In the genomic region with DNA sequence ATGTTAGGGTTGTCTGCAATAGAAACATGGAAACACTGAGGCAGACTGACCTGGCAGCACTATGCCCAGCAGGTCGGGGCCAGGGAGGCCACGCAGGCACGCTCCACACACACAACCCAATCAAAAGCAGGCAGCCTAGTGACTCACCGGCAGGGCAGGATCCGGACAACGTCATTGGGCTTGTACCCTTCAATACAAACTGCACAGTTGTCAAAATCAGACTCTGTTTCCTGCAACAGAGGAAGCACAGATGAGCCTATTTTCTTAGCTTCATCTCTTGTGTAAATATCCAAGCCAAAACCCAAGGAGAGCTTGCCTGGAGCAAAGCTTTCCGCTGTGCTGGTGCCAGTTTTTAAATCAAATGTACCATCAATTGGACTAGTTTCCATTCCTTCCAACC, we compare ENCODE assay signal across 24 cellular contexts.
DNase-seq lines count a peak whose midpoint lies in the region; ATAC-seq, FAIRE-seq and TF ChIP-seq lines count a peak whose summit lies in the region.
"Had no signal": no experiment of that assay in that cellular context is flagged by ENCODE, and none has a peak within 500 bp of the region (broad histone marks: within the 10 kb centered on the region; RNA-seq: fewer than 3 reads in every experiment).

No MANE protein-coding gene starts in this region.

- no peak overlapping the region for H3K4me3 ChIP-seq in A549
- no peak overlapping the region for H3K4me3 ChIP-seq in PC-3 (ENCODE audit: low read length)
- H3K4me3 ChIP-seq: hepatocyte, psoas muscle, thoracic aorta had no signal

- no peaks in the 10 kb centered on the region for H4K20me1 ChIP-seq in PC-3 (ENCODE audit: low read length)

- TF ChIP-seq POLR2A in A549 (IDR thresholded peaks at IDR 0.05; ENCODE audit: low read length), result no peak

- no peaks in the 10 kb centered on the region for H3K9me3 ChIP-seq in A549
- no peaks in the 10 kb centered on the region for H3K9me3 ChIP-seq in PC-3 (ENCODE audit: low read length)
- H3K9me3 ChIP-seq: psoas muscle, thoracic aorta had no signal

- ATAC-seq in A549 (peak; percentile 39 to 83; a peak in 3 of 6 replicates), PC-3 (peak; percentile 87)
- no peak for ATAC-seq in activated CD4-positive, CD25-positive, alpha-beta regulatory T cell treated with anti-CD3 and anti-CD28 coated beads, Interleukin-2, amount 50 U/mL, for 24 hours
- ATAC-seq: activated T-cell treated with anti-CD3 and anti-CD28 coated beads, Interleukin-2, amount 50 U/mL, for 72 hours; WTC11 had no signal

- H3K9me2 ChIP-seq in PC-3 (replicated peaks; ENCODE audit: low read length), result no peaks in the 10 kb centered on the region

- H3K27ac ChIP-seq in A549 (no peak overlapping the region), PC-3 (ENCODE audit: low read length) (no peak overlapping the region)
- H3K27ac ChIP-seq: C4-2B, hepatocyte, psoas muscle, thoracic aorta had no signal

- peak overlapping the region; percentile 50 for H3K4me2 ChIP-seq in A549
- peak overlapping the region; percentile 2 for H3K4me2 ChIP-seq in PC-3 (ENCODE audit: low read length)
- H3K4me2 ChIP-seq: hepatocyte had no signal

- H3F3A ChIP-seq in PC-3 (ENCODE audit: low read length, unreplicated experiment), result no peaks in the 10 kb centered on the region

- DNase-seq in A549 (ENCODE audit: low read depth in 1 of 2, low spot score in 1 of 2), result peak; percentile 6 to 45
- peak; percentile 34 for DNase-seq in PC-3
- peak; percentile 66 for DNase-seq in cerebellum (ENCODE audit: low spot score)
- DNase-seq in iris pigment epithelial cell (ENCODE audit: low read depth), result peak; percentile 70
- no peak for DNase-seq in AG08396 (ENCODE audit: low spot score)
- no peak for DNase-seq in DMS153 treated with DMSO at 0.1 percent for 48 hours (lab: John Stamatoyannopoulos, UW; ENCODE audit: unreplicated experiment)
- DNase-seq in GM13976 (ENCODE audit: low spot score), result no peak
- DNase-seq: activated CD8-positive, alpha-beta memory T cell treated with anti-CD3 and anti-CD28 coated beads for 24 hours; activated naive CD8-positive, alpha-beta T cell treated with anti-CD3 and anti-CD28 coated beads for 36 hours; activated T-cell treated with anti-CD3 and anti-CD28 coated beads, Interleukin-2, amount 50 U/mL, for 72 hours; DMS153; Karpas-422; kidney; NCI-H1417 treated with DMSO at 0.1 percent for 48 hours; NCI-H345; nephron progenitor cell; SIG-M5 had no signal

- no peak for TF ChIP-seq CTCF in A549 (IDR thresholded peaks at IDR 0.05)
- TF ChIP-seq CTCF in PC-3 (conservative IDR thresholded peaks at IDR 0.05; ENCODE audit: low read depth, low read length), result no peak
- TF ChIP-seq CTCF in GM13976 (IDR thresholded peaks at IDR 0.05; ENCODE audit: borderline replicate concordance, control extremely low read depth, extremely low read depth, insufficient read depth, missing control alignments), result no peak

- no peaks in the 10 kb centered on the region for H3K79me2 ChIP-seq in PC-3 (ENCODE audit: low read length)
- H3K79me2 ChIP-seq: hepatocyte had no signal

- in situ Hi-C loops in GM13976 (cut with MboI; ENCODE audit: low sequenced_read_pairs, unreplicated experiment), result no loop called here

- peak overlapping the region; percentile 30; the same call in 1 of the 2 replicates for H2AFZ ChIP-seq in PC-3 (ENCODE audit: low read length)
- H2AFZ ChIP-seq: hepatocyte had no signal

- no peak overlapping the region for H3K9ac ChIP-seq in PC-3 (ENCODE audit: low read length)

- no peak for TF ChIP-seq EP300 in A549 (IDR thresholded peaks at IDR 0.05)

- FAIRE-seq in A549 (lab: Jason Lieb, UNC), result no peak
- FAIRE-seq: bronchial epithelial cell, kidney had no signal

- 13% methylated on average over 7 of the region's 7 CpGs for WGBS in A549 (ENCODE audit: missing lambda C conversion rate)

- H3K27me3 ChIP-seq in PC-3 (ENCODE audit: low read length), result 0 out of 2 replicates have a peak, but pooled peaks cover 2% of the 10 kb centered on the region
- H3K27me3 ChIP-seq: hepatocyte had no signal

- BruUV-seq in PC-3 (replicated peaks; lab: Mats Ljungman, UMichigan), result no TSS peak

- POLR2A ChIA-PET in A549 (lab: Yijun Ruan, JAX) (no interaction called here), PC-3 (lab: Charles Lee; ENCODE audit: unreplicated experiment) (no interaction called here)

- TF ChIP-seq RAD21 in A549 (conservative IDR thresholded peaks at IDR 0.05 in 1 of 2, IDR thresholded peaks at IDR 0.05 in 1 of 2), result no peak

- CTCF ChIA-PET in A549 (lab: Yijun Ruan, JAX), result no interaction called here
- CTCF ChIA-PET in PC-3 (lab: Charles Lee), result no interaction called here

- intact Hi-C loops in PC-3 (cut with micrococcal nuclease), result no loop called here

- H3K36me3 ChIP-seq in PC-3 (ENCODE audit: low read depth, low read length), result no peaks in the 10 kb centered on the region
- H3K36me3 ChIP-seq: thoracic aorta had no signal

- no peaks in the 10 kb centered on the region; the same call in 2 of the 3 replicates for H3K4me1 ChIP-seq in A549
- H3K4me1 ChIP-seq in PC-3 (ENCODE audit: insufficient read depth, low read length), result peaks cover 12% of the 10 kb centered on the region

TF ChIP-seq in A549, 52 proteins besides CTCF, POLR2A, EP300 and RAD21:
- no peak for TF ChIP-seq GATA3 (IDR thresholded peaks at IDR 0.05; ENCODE audit: borderline replicate concordance)
- no peak for TF ChIP-seq ZSCAN20 (CRISPR knock-in tag; IDR thresholded peaks at IDR 0.05)
- TF ChIP-seq, protein P1, sequence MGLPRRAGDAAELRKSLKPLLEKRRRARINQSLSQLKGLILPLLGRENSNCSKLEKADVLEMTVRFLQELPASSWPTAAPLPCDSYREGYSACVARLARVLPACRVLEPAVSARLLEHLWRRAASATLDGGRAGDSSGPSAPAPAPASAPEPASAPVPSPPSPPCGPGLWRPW (IDR thresholded peaks at IDR 0.05), result no peak
- TF ChIP-seq MYC (IDR thresholded peaks at IDR 0.05; ENCODE audit: borderline replicate concordance, low read length), result no peak
- TF ChIP-seq POLR2AphosphoS2 (conservative IDR thresholded peaks at IDR 0.05; ENCODE audit: low read length), result no peak
- TF ChIP-seq ZC3H11A (IDR thresholded peaks at IDR 0.05), result no peak
- TF ChIP-seq CBX2 (IDR thresholded peaks at IDR 0.05; ENCODE audit: borderline replicate concordance, low read depth), result no peak
- TF ChIP-seq, protein P2, sequence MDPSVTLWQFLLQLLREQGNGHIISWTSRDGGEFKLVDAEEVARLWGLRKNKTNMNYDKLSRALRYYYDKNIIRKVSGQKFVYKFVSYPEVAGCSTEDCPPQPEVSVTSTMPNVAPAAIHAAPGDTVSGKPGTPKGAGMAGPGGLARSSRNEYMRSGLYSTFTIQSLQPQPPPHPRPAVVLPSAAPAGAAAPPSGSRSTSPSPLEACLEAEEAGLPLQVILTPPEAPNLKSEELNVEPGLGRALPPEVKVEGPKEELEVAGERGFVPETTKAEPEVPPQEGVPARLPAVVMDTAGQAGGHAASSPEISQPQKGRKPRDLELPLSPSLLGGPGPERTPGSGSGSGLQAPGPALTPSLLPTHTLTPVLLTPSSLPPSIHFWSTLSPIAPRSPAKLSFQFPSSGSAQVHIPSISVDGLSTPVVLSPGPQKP (IDR thresholded peaks at IDR 0.05; ENCODE audit: low read depth, low read length), result no peak
TF ChIP-seq in A549: peak in this region for 0.

Comparison
In these comparisons a context has a peak if more than half of its experiments do, and no peak if none do; other contexts are left out.
1. ATAC-seq: peak in A549 (2 of 2) and PC-3 (single experiment); none in activated CD4-positive, CD25-positive, alpha-beta regulatory T cell treated with anti-CD3 and anti-CD28 coated beads, Interleukin-2, amount 50 U/mL, for 24 hours (0 of 2).
2. DNase-seq: peak in A549 (2 of 2), PC-3 (single experiment), cerebellum (single experiment) and iris pigment epithelial cell (single experiment); none in AG08396 (single experiment), DMS153 treated with DMSO at 0.1 percent for 48 hours (single experiment) and GM13976 (single experiment).